ENCODE assay signal across 16 cellular contexts in genomic region chr6:138036111-138036510, GRCh38.
DNase-seq lines count a peak whose midpoint lies in the region; ATAC-seq and TF ChIP-seq lines count a peak whose summit lies in the region.
"Had no signal": no experiment of that assay in that cellular context is flagged by ENCODE, and none has a peak within 500 bp of the region (broad histone marks: within the 10 kb centered on the region; RNA-seq: fewer than 3 reads in every experiment).

No MANE protein-coding gene starts in this region.

- no peak for TF ChIP-seq CTCF in HEK293 (tag by site-specific recombination; IDR thresholded peaks at IDR 0.05)
- TF ChIP-seq CTCF in RWPE1 (conservative IDR thresholded peaks at IDR 0.05; ENCODE audit: low read depth) = no peak
- peak in 1 of 6 experiments; percentile 17 for TF ChIP-seq CTCF in esophagus squamous epithelium (IDR thresholded peaks at IDR 0.05)
- no peak for TF ChIP-seq CTCF in suprapubic skin (IDR thresholded peaks at IDR 0.05)
- no peak for TF ChIP-seq CTCF in uterus (IDR thresholded peaks at IDR 0.05)
- TF ChIP-seq CTCF in right atrium auricular region (IDR thresholded peaks at IDR 0.05) = no peak

- TF ChIP-seq POLR2A in esophagus squamous epithelium (IDR thresholded peaks at IDR 0.05) (no peak), suprapubic skin (IDR thresholded peaks at IDR 0.05) (no peak), uterus (IDR thresholded peaks at IDR 0.05) (no peak)

- no peak for ATAC-seq in HG02763 (IDR thresholded peaks at IDR 0.05; ENCODE audit: unreplicated experiment)
- ATAC-seq: activated naive CD4-positive, alpha-beta T cell treated with anti-CD3 and anti-CD28 coated beads, Interleukin-2, amount 50 U/mL, for 72 hours; SK-N-SH treated with all-trans-retinoic acid at 6 μM for 48 hours had no signal

- H3K4me1 ChIP-seq in HEK293 (ENCODE audit: control insufficient read depth, insufficient read depth, low read length) (0 out of 2 replicates have a peak, but pooled peaks cover 6% of the 10 kb centered on the region), esophagus squamous epithelium (peaks cover 10 to 55% (median 25%) of the 10 kb centered on the region in 3 donors), suprapubic skin (peaks cover 30% of the 10 kb centered on the region), uterus (no peaks in the 10 kb centered on the region), right atrium auricular region (no peaks in the 10 kb centered on the region)
- H3K4me1 ChIP-seq: testis had no signal

- 42 to 64% methylated on average over 5 of the region's 5 CpGs for WGBS in esophagus squamous epithelium, 2 donors
- 48% methylated on average over 5 of the region's 5 CpGs for WGBS in suprapubic skin

- POLR2A ChIA-PET in HEK293 (lab: Yijun Ruan, JAX) (no interaction called here), RWPE1 (lab: Yijun Ruan, JAX; ENCODE audit: low non-redundant PET) (no interaction called here)

- H3K4me3 ChIP-seq in HEK293 (ENCODE audit: low read depth, low read length) (no peak overlapping the region), esophagus squamous epithelium (no peak overlapping the region), suprapubic skin (no peak overlapping the region), uterus (no peak overlapping the region), right atrium auricular region (no peak overlapping the region)
- H3K4me3 ChIP-seq: testis had no signal

- intact Hi-C loops in esophagus squamous epithelium (cut with DNase I) = no loop called here
- intact Hi-C loops in uterus (cut with DNase I; ENCODE audit: low total_unique reads) = no loop called here

- TF ChIP-seq EP300 in suprapubic skin (IDR thresholded peaks at IDR 0.05) = no peak

- CTCF ChIA-PET in HEK293 (lab: Yijun Ruan, JAX) = interaction anchor here (1.3 kb wide), 1 partner anchor 73 kb away, joined by 5 read pairs; no protein-coding TSS in a partner anchor
- CTCF ChIA-PET in RWPE1 (lab: Yijun Ruan, JAX) = interaction anchor here (0.6 kb wide), 2 partner anchors 32 to 447 kb away, joined by 3 to 5 read pairs; no protein-coding TSS in a partner anchor

- H3K36me3 ChIP-seq in HEK293 (ENCODE audit: control insufficient read depth in 2 of 2, insufficient read depth in 1 of 2, low read length in 2 of 2) (no peaks in the 10 kb centered on the region), esophagus squamous epithelium (no peaks in the 10 kb centered on the region), suprapubic skin (no peaks in the 10 kb centered on the region), uterus (no peaks in the 10 kb centered on the region), right atrium auricular region (no peaks in the 10 kb centered on the region)

- no peaks in the 10 kb centered on the region for H3K9me3 ChIP-seq in HEK293 (ENCODE audit: control insufficient read depth, insufficient read depth, low read depth, low read length)
- no peaks in the 10 kb centered on the region for H3K9me3 ChIP-seq in esophagus squamous epithelium
- H3K9me3 ChIP-seq in suprapubic skin = no peaks in the 10 kb centered on the region
- H3K9me3 ChIP-seq in uterus = no peaks in the 10 kb centered on the region
- no peaks in the 10 kb centered on the region for H3K9me3 ChIP-seq in right atrium auricular region
- H3K9me3 ChIP-seq: testis had no signal

- H3K27me3 ChIP-seq in esophagus squamous epithelium (no peaks in the 10 kb centered on the region), suprapubic skin (no peaks in the 10 kb centered on the region), uterus (no peaks in the 10 kb centered on the region), right atrium auricular region (no peaks in the 10 kb centered on the region)
- H3K27me3 ChIP-seq: testis had no signal

- DNase-seq in RWPE1 (ENCODE audit: low spot score) (peak; percentile 65), esophagus squamous epithelium (lab: John Stamatoyannopoulos, UW) (no peak), suprapubic skin (ENCODE audit: low spot score in 2 of 2) (peak in 1 of 2 donors; percentile 79), uterus (no peak), right atrium auricular region (ENCODE audit: low spot score) (no peak)
- DNase-seq: AML-193; foreskin fibroblast; hippocampal formation; kidney glomerular epithelial cell; NCI-H1417; stimulated activated CD4-positive, alpha-beta T cell treated with anti-CD3 and anti-CD28 coated beads, Interleukin-12 subunit alpha, Interleukin-12 subunit beta, amount 100 ng/mL, for 4 hours; testis had no signal

- H3K27ac ChIP-seq in HEK293 (ENCODE audit: extremely low read depth, low read depth, low read length) (peak overlapping the region; percentile 25; the same call in 1 of the 2 replicates), RWPE1 (peak overlapping the region; percentile 62), esophagus squamous epithelium (peak overlapping the region; percentile 71 to 92 (median 88)), suprapubic skin (peak overlapping the region; percentile 86), uterus (no peak overlapping the region), right atrium auricular region (no peak overlapping the region)
- H3K27ac ChIP-seq: testis had no signal

TF ChIP-seq in HEK293, 187 proteins besides CTCF, POLR2A, EP300 and RAD21:
- TF ChIP-seq EGR2 (tag by site-specific recombination; IDR thresholded peaks at IDR 0.05; ENCODE audit: low read depth) (no peak), ZNF169 (tag by site-specific recombination; IDR thresholded peaks at IDR 0.05) (no peak), HOXC10 (CRISPR knock-in tag; IDR thresholded peaks at IDR 0.05) (no peak), ZNF623 (tag by site-specific recombination; IDR thresholded peaks at IDR 0.05) (no peak), ZBTB17 (tag by site-specific recombination; IDR thresholded peaks at IDR 0.05) (no peak), ZNF76 (tag by site-specific recombination; IDR thresholded peaks at IDR 0.05; ENCODE audit: borderline replicate concordance, low read depth) (no peak), ZNF48 (tag by site-specific recombination; IDR thresholded peaks at IDR 0.05) (no peak), ZNF658 (tag by site-specific recombination; IDR thresholded peaks at IDR 0.05) (no peak), ZNF830 (tag by site-specific recombination; IDR thresholded peaks at IDR 0.05; ENCODE audit: low read depth) (no peak), KLF17 (tag by site-specific recombination; IDR thresholded peaks at IDR 0.05) (0 out of 2 replicates have a peak, but pooled peaks have one; percentile 45), ZNF112 (tag by site-specific recombination; IDR thresholded peaks at IDR 0.05) (no peak), ZNF324 (tag by site-specific recombination; IDR thresholded peaks at IDR 0.05) (no peak), ZNF16 (tag by site-specific recombination; IDR thresholded peaks at IDR 0.05; ENCODE audit: low read depth) (no peak), ZNF138 (tag by site-specific recombination; IDR thresholded peaks at IDR 0.05; ENCODE audit: borderline replicate concordance) (no peak), ZNF768 (tag by site-specific recombination; IDR thresholded peaks at IDR 0.05) (no peak), KLF1 (tag by site-specific recombination; IDR thresholded peaks at IDR 0.05) (peak; percentile 95)
TF ChIP-seq in HEK293: peak in this region for 2.

Comparison
In these comparisons a context has a peak if more than half of its experiments do, and no peak if none do; other contexts are left out.
1. H3K27ac ChIP-seq: peak in HEK293 (single experiment), RWPE1 (single experiment), esophagus squamous epithelium (4 of 4) and suprapubic skin (single experiment); none in uterus (0 of 2) and right atrium auricular region (0 of 2).